Comparison of ENCODE assay signal across 1 cellular context in genomic region chr1:158077366-158078256, GRCh38.
TF ChIP-seq lines count a peak whose summit lies in the region.

No MANE protein-coding gene starts in this region.

TF ChIP-seq in HEK293, 187 proteins besides CTCF, POLR2A, EP300 and RAD21:
- TF ChIP-seq ZNF175 (tag by site-specific recombination; IDR thresholded peaks at IDR 0.05) (no peak), ZNF223 (tag by site-specific recombination; IDR thresholded peaks at IDR 0.05) (no peak), ZFHX2 (tag by site-specific recombination; conservative IDR thresholded peaks at IDR 0.05) (0 out of 2 replicates have a peak, but pooled peaks have one; percentile 24)
